In genomic region chr2:1655461-1655860, GRCh38 we compare ENCODE assay signal across 1 cellular context.
TF ChIP-seq lines count a peak whose summit lies in the region.

No MANE protein-coding gene starts in this region.

TF ChIP-seq in H1, 55 proteins besides CTCF, POLR2A, EP300 and RAD21:
- TF ChIP-seq, protein P1, sequence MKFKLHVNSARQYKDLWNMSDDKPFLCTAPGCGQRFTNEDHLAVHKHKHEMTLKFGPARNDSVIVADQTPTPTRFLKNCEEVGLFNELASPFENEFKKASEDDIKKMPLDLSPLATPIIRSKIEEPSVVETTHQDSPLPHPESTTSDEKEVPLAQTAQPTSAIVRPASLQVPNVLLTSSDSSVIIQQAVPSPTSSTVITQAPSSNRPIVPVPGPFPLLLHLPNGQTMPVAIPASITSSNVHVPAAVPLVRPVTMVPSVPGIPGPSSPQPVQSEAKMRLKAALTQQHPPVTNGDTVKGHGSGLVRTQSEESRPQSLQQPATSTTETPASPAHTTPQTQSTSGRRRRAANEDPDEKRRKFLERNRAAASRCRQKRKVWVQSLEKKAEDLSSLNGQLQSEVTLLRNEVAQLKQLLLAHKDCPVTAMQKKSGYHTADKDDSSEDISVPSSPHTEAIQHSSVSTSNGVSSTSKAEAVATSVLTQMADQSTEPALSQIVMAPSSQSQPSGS (IDR thresholded peaks at IDR 0.05; ENCODE audit: low read length): no peak
- TF ChIP-seq RXRA (IDR thresholded peaks at IDR 0.05; ENCODE audit: insufficient read depth, low read depth, low read length): no peak
- no peak for TF ChIP-seq SRF (IDR thresholded peaks at IDR 0.05; ENCODE audit: low read depth, low read length)
- TF ChIP-seq SIN3A (conservative IDR thresholded peaks at IDR 0.05 in 1 of 2, IDR thresholded peaks at IDR 0.05 in 1 of 2; ENCODE audit: low read depth in 1 of 2, low read length in 2 of 2): no peak
- no peak for TF ChIP-seq KDM5A (IDR thresholded peaks at IDR 0.05; ENCODE audit: low read length)
- TF ChIP-seq SUZ12 (IDR thresholded peaks at IDR 0.05; ENCODE audit: low read length): no peak
- TF ChIP-seq RBBP5 (IDR thresholded peaks at IDR 0.05; ENCODE audit: borderline replicate concordance, low read depth, low read length): no peak
- TF ChIP-seq MAX (IDR thresholded peaks at IDR 0.05): no peak
- TF ChIP-seq YY1 (IDR thresholded peaks at IDR 0.05; ENCODE audit: low read depth, low read length): no peak
- TF ChIP-seq BCL11A (IDR thresholded peaks at IDR 0.05; ENCODE audit: low read depth in 2 of 2, low read length in 2 of 2): no peak
- no peak for TF ChIP-seq TEAD4 (IDR thresholded peaks at IDR 0.05; ENCODE audit: low read depth, low read length)
- no peak for TF ChIP-seq BRCA1 (IDR thresholded peaks at IDR 0.05; ENCODE audit: low read depth, low read length)
- no peak for TF ChIP-seq GTF2F1 (IDR thresholded peaks at IDR 0.05; ENCODE audit: borderline replicate concordance, low read depth, low read length)
